13 cellular contexts compared by ENCODE assay signal in the genomic region with DNA sequence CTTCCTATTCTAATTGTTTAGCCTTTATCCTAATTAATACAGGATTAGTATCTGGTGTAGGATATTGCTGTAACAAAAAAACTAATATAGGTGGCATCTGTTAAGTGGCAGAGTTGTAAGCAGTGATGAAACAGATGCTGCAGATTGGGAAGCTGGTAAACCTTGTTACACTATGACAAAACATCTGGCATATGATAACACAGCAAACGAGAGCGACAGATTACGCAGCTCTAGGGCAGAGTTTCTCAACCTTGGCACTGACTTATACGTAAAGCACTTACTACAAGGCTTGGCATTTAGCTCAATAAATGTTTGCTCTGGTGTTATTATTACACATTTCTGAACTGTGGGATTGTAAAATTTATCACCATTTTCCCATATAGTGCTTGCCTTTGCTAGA.
DNase-seq lines count a peak whose midpoint lies in the region; ATAC-seq, FAIRE-seq and TF ChIP-seq lines count a peak whose summit lies in the region.
"Had no signal": no experiment of that assay in that cellular context is flagged by ENCODE, and none has a peak within 500 bp of the region (broad histone marks: within the 10 kb centered on the region; RNA-seq: fewer than 3 reads in every experiment).

No MANE protein-coding gene starts in this region.

- H3K9me2 ChIP-seq in SK-N-SH: no peaks in the 10 kb centered on the region

- TF ChIP-seq RAD21 in A549 (conservative IDR thresholded peaks at IDR 0.05 in 1 of 2, IDR thresholded peaks at IDR 0.05 in 1 of 2) (no peak), SK-N-SH (IDR thresholded peaks at IDR 0.05; ENCODE audit: low read length) (peak; percentile 28; the same call in 1 of the 2 replicates)

- WGBS in A549 (ENCODE audit: missing lambda C conversion rate): 57% methylated on average over 4 of the region's 4 CpGs
- 80% methylated on average over 4 of the region's 4 CpGs for WGBS in SK-N-SH (ENCODE audit: low lambda C conversion rate)

- no peak overlapping the region for H3K9ac ChIP-seq in SK-N-SH

- peaks cover 5% of the 10 kb centered on the region for H3F3A ChIP-seq in SK-N-SH (replicated peaks; ENCODE audit: insufficient read depth)

- TF ChIP-seq EP300 in A549 (IDR thresholded peaks at IDR 0.05) (no peak), SK-N-SH (IDR thresholded peaks at IDR 0.05; ENCODE audit: borderline replicate concordance in 1 of 2, low read depth in 1 of 2, low read length in 1 of 2) (peak in 1 of 2 experiments; percentile 77; a peak in 2 of 4 replicates)

- H3K4me1 ChIP-seq in A549: peaks cover 11% of the 10 kb centered on the region; the same call in 2 of the 3 replicates
- peaks cover 0 to 16% of the 10 kb centered on the region in 2 experiments; a peak in 2 of 4 replicates for H3K4me1 ChIP-seq in SK-N-SH (ENCODE audit: control insufficient read depth in 1 of 2, insufficient read depth in 2 of 2, low read depth in 1 of 2, low read length in 1 of 2)

- H3K4me2 ChIP-seq in A549 (0 out of 3 replicates have a peak overlapping the region, but pooled peaks have one; percentile 2), SK-N-SH (no peak overlapping the region)

- FAIRE-seq in A549 (lab: Jason Lieb, UNC): no peak
- FAIRE-seq: G401.6 had no signal

- no peaks in the 10 kb centered on the region for H3K36me3 ChIP-seq in SK-N-SH (replicated peaks in 1 of 2; ENCODE audit: control insufficient read depth in 1 of 2, insufficient read depth in 2 of 2, low read length in 1 of 2)

- TF ChIP-seq CTCF in A549 (IDR thresholded peaks at IDR 0.05) (no peak), SK-N-SH (IDR thresholded peaks at IDR 0.05) (no peak), GM10248 (IDR thresholded peaks at IDR 0.05; ENCODE audit: control extremely low read depth, extremely low read depth, low read depth, missing control alignments) (no peak)

- H3K9me3 ChIP-seq in A549 (no peaks in the 10 kb centered on the region), SK-N-SH (no peaks in the 10 kb centered on the region)

- H3K4me3 ChIP-seq in A549 (no peak overlapping the region), SK-N-SH (ENCODE audit: low read depth in 2 of 2, low read length in 1 of 2) (no peak overlapping the region)

- H4K20me1 ChIP-seq in SK-N-SH (ENCODE audit: insufficient read depth): no peaks in the 10 kb centered on the region

- TF ChIP-seq POLR2A in A549 (IDR thresholded peaks at IDR 0.05; ENCODE audit: low read length): no peak

- ATAC-seq in A549 (peak in 1 of 2 experiments; percentile 24; a peak in 1 of 6 replicates), left lobe of liver (peak; percentile 93), HG03571 (IDR thresholded peaks at IDR 0.05; ENCODE audit: unreplicated experiment) (no peak)

- POLR2A ChIA-PET in A549 (lab: Yijun Ruan, JAX): no interaction called here
- POLR2A ChIA-PET in SK-N-SH (lab: Yijun Ruan, JAX): no interaction called here
- POLR2A ChIA-PET in GM10248 (lab: Yijun Ruan, JAX): no interaction called here

- no peaks in the 10 kb centered on the region for H3K27me3 ChIP-seq in SK-N-SH (ENCODE audit: insufficient read depth)

- peak in 1 of 2 experiments; percentile 22 for DNase-seq in A549 (ENCODE audit: low read depth in 1 of 2, low spot score in 1 of 2)
- peak; percentile 48 for DNase-seq in HCEC 1CT
- peak; percentile 65 for DNase-seq in SK-N-SH
- peak; percentile 69 for DNase-seq in left lobe of liver (ENCODE audit: low spot score)
- no peak for DNase-seq in GM10248 (ENCODE audit: extremely low spot score)
- DNase-seq in HPDE6-E6E7 (ENCODE audit: extremely low spot score): no peak
- DNase-seq in activated CD8-positive, alpha-beta memory T cell treated with anti-CD3 and anti-CD28 coated beads for 24 hours: no peak
- DNase-seq: dermis blood vessel endothelial cell; glutamatergic neuron; Karpas-422; stimulated activated CD8-positive, alpha-beta memory T cell treated with anti-CD3 and anti-CD28 coated beads, Interleukin-4, amount 100 ng/mL, for 48 hours had no signal

- CTCF ChIA-PET in A549 (lab: Yijun Ruan, JAX): no interaction called here
- CTCF ChIA-PET in SK-N-SH (lab: Yijun Ruan, JAX): interaction anchor here (1.0 kb wide), 1 partner anchor 119 kb away, joined by 3 read pairs; no protein-coding TSS in a partner anchor
- CTCF ChIA-PET in GM10248 (lab: Yijun Ruan, JAX): no interaction called here

- H3K79me2 ChIP-seq in SK-N-SH (ENCODE audit: insufficient read depth): no peaks in the 10 kb centered on the region

- H2AFZ ChIP-seq in SK-N-SH (ENCODE audit: low read depth): no peak overlapping the region

- H3K27ac ChIP-seq in A549: no peak overlapping the region
- H3K27ac ChIP-seq in SK-N-SH (ENCODE audit: low read depth in 2 of 2, low read length in 1 of 2): peak overlapping the region in 1 of 2 experiments; percentile 69; a peak in 2 of 4 replicates

TF ChIP-seq in A549, 52 proteins besides CTCF, POLR2A, EP300 and RAD21:
- peak in 1 of 2 experiments; percentile 34; a peak in 1 of 4 replicates for TF ChIP-seq CEBPB (IDR thresholded peaks at IDR 0.05)
- no peak for TF ChIP-seq FOSL2 (IDR thresholded peaks at IDR 0.05)
- TF ChIP-seq FOSL2 (CRISPR knock-in tag; IDR thresholded peaks at IDR 0.05): no peak
- no peak for TF ChIP-seq BHLHE40 (IDR thresholded peaks at IDR 0.05; ENCODE audit: low read depth, low read length)

TF ChIP-seq in SK-N-SH, 30 proteins besides CTCF, POLR2A, EP300 and RAD21:
- no peak for TF ChIP-seq MEF2A (IDR thresholded peaks at IDR 0.05; ENCODE audit: borderline replicate concordance, low read depth)
- TF ChIP-seq FOXJ3 (CRISPR knock-in tag; IDR thresholded peaks at IDR 0.05): peak; percentile 57; the same call in 1 of the 2 replicates
- TF ChIP-seq RCOR1 (IDR thresholded peaks at IDR 0.05; ENCODE audit: low read length): peak; percentile 82
- peak; percentile 77 for TF ChIP-seq CHD2 (IDR thresholded peaks at IDR 0.05; ENCODE audit: low read length, partially characterized antibody)
- TF ChIP-seq, protein P1, sequence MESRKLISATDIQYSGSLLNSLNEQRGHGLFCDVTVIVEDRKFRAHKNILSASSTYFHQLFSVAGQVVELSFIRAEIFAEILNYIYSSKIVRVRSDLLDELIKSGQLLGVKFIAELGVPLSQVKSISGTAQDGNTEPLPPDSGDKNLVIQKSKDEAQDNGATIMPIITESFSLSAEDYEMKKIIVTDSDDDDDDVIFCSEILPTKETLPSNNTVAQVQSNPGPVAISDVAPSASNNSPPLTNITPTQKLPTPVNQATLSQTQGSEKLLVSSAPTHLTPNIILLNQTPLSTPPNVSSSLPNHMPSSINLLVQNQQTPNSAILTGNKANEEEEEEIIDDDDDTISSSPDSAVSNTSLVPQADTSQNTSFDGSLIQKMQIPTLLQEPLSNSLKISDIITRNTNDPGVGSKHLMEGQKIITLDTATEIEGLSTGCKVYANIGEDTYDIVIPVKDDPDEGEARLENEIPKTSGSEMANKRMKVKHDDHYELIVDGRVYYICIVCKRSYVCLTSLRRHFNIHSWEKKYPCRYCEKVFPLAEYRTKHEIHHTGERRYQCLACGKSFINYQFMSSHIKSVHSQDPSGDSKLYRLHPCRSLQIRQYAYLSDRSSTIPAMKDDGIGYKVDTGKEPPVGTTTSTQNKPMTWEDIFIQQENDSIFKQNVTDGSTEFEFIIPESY (IDR thresholded peaks at IDR 0.05; ENCODE audit: borderline replicate concordance, low read depth): no peak
- no peak for TF ChIP-seq MAX (IDR thresholded peaks at IDR 0.05; ENCODE audit: low read depth)
- TF ChIP-seq GATA2 (CRISPR knock-in tag; IDR thresholded peaks at IDR 0.05): peak; percentile 81

Comparison
In these comparisons a context has a peak if more than half of its experiments do, and no peak if none do; other contexts are left out.
1. DNase-seq: peak in HCEC 1CT (single experiment), SK-N-SH (single experiment) and left lobe of liver (single experiment); none in GM10248 (single experiment), HPDE6-E6E7 (single experiment) and activated CD8-positive, alpha-beta memory T cell treated with anti-CD3 and anti-CD28 coated beads for 24 hours (single experiment).
2. Of the 12 proteins assayed by ChIP-seq in both A549 and SK-N-SH: peak only in A549: none; only in SK-N-SH: CHD2, RAD21 and RCOR1; in both: none; in neither: 8; mixed calls (peak in some experiments, not most) for 1.